Comparison of ENCODE assay signal across 8 cellular contexts in genomic region chr1:25616080-25616931, GRCh38. TPM values are rescaled to one million over a fixed set of nuclear protein-coding genes. Genes with fewer than 3 reads are reported as not detected.
DNase-seq lines count a peak whose midpoint lies in the region; ATAC-seq and TF ChIP-seq lines count a peak whose summit lies in the region.

TSS of gene MAN1C1 (plus strand) at chr1:25616791. CDS start at chr1:25617798, 1,007 bp downstream.

- peak within 1 kb of the TSS; percentile 51 for H3K4me3 ChIP-seq in fibroblast of pulmonary artery (replicated peaks; ENCODE audit: low read depth, low read length)

- TF ChIP-seq CTCF in fibroblast of pulmonary artery (IDR thresholded peaks at IDR 0.05; ENCODE audit: low read length, missing control alignments) = peak; percentile 15

- H3K27me3 Mint-ChIP-seq in activated T-helper 2 cell treated with anti-CD3 and anti-CD28 coated beads, Interferon-gamma antibody, Interleukin-2, Interleukin-4, amounts not matched to agents 10 μg/mL and 5 μg/mL and 100 μg/mL, durations not matched to agents 14 hours and 24 hours and 36 hours (ENCODE audit: low read depth) = peaks cover 72% of the 10 kb centered on the region
- H3K27me3 Mint-ChIP-seq in naive thymus-derived CD8-positive, alpha-beta T cell = peaks cover 0 to 5% (median 0%) of the 10 kb centered on the region in 5 donors

- POLR2A ChIA-PET in naive thymus-derived CD8-positive, alpha-beta T cell (lab: Charles Lee) = interaction anchor here (0.6 to 8.6 kb wide), 23 partner anchors 9 to 204 kb away, joined by 3 to 91 read pairs (median 4); partner anchors contain the start of gene MTFR1L

- intact Hi-C loops in activated T-helper 2 cell treated with anti-CD3 and anti-CD28 coated beads, Interferon-gamma antibody, Interleukin-2, Interleukin-4, amounts not matched to agents 10 μg/mL and 5 μg/mL and 100 μg/mL, durations not matched to agents 14 hours and 24 hours and 36 hours (cut with micrococcal nuclease) = no loop called here

- H3K27ac Mint-ChIP-seq in activated T-helper 2 cell treated with anti-CD3 and anti-CD28 coated beads, Interferon-gamma antibody, Interleukin-2, Interleukin-4, amounts not matched to agents 10 μg/mL and 5 μg/mL and 100 μg/mL, durations not matched to agents 14 hours and 24 hours and 36 hours = no peak within 1 kb of the TSS
- H3K27ac Mint-ChIP-seq in naive thymus-derived CD8-positive, alpha-beta T cell = peak within 1 kb of the TSS; percentile 42 to 91 (median 82)

- TF ChIP-seq EP300 in Ishikawa (IDR thresholded peaks at IDR 0.05; ENCODE audit: borderline replicate concordance) = no peak

- DNase-seq in Caki2 (ENCODE audit: low read depth) (peak; percentile 85), RKO (ENCODE audit: low spot score) (peak; percentile 88), fibroblast of pulmonary artery (ENCODE audit: low read depth) (peak; percentile 77)
- DNase-seq in activated T-helper 2 cell treated with anti-CD3 and anti-CD28 coated beads, Interferon-gamma antibody, Interleukin-2, Interleukin-4, amounts not matched to agents 10 μg/mL and 5 μg/mL and 100 μg/mL, durations not matched to agents 14 hours and 24 hours and 36 hours (ENCODE audit: low spot score) = peak; percentile 80
- peak; percentile 70 to 90 (median 83) for DNase-seq in naive thymus-derived CD8-positive, alpha-beta T cell
- peak; percentile 71 for DNase-seq in stimulated activated naive CD4-positive, alpha-beta T cell treated with Interleukin-2 at 50 U/mL for 16 hours (lab: John Stamatoyannopoulos, UW)

- in situ Hi-C loops in Caki2 (cut with HindIII; ENCODE audit: low pct_unique_long_range_greater_than_20kb, low sequenced_read_pairs) = no loop called here

- peak within 1 kb of the TSS; percentile 50 for H3K4me3 Mint-ChIP-seq in activated T-helper 2 cell treated with anti-CD3 and anti-CD28 coated beads, Interferon-gamma antibody, Interleukin-2, Interleukin-4, amounts not matched to agents 10 μg/mL and 5 μg/mL and 100 μg/mL, durations not matched to agents 14 hours and 24 hours and 36 hours (ENCODE audit: low read depth)
- H3K4me3 Mint-ChIP-seq in naive thymus-derived CD8-positive, alpha-beta T cell = peak within 1 kb of the TSS; percentile 69 to 99 (median 84)

- H3K36me3 Mint-ChIP-seq in activated T-helper 2 cell treated with anti-CD3 and anti-CD28 coated beads, Interferon-gamma antibody, Interleukin-2, Interleukin-4, amounts not matched to agents 10 μg/mL and 5 μg/mL and 100 μg/mL, durations not matched to agents 14 hours and 24 hours and 36 hours (ENCODE audit: low read depth) = no peaks in the 10 kb centered on the region
- H3K36me3 Mint-ChIP-seq in naive thymus-derived CD8-positive, alpha-beta T cell = no peaks in the 10 kb centered on the region

- H3K4me1 Mint-ChIP-seq in activated T-helper 2 cell treated with anti-CD3 and anti-CD28 coated beads, Interferon-gamma antibody, Interleukin-2, Interleukin-4, amounts not matched to agents 10 μg/mL and 5 μg/mL and 100 μg/mL, durations not matched to agents 14 hours and 24 hours and 36 hours (ENCODE audit: low read depth) = peaks cover 47% of the 10 kb centered on the region
- peaks cover 39 to 54% (median 51%) of the 10 kb centered on the region in 4 donors for H3K4me1 Mint-ChIP-seq in naive thymus-derived CD8-positive, alpha-beta T cell

- no peaks in the 10 kb centered on the region for H3K9me3 Mint-ChIP-seq in activated T-helper 2 cell treated with anti-CD3 and anti-CD28 coated beads, Interferon-gamma antibody, Interleukin-2, Interleukin-4, amounts not matched to agents 10 μg/mL and 5 μg/mL and 100 μg/mL, durations not matched to agents 14 hours and 24 hours and 36 hours
- H3K9me3 Mint-ChIP-seq in naive thymus-derived CD8-positive, alpha-beta T cell = no peaks in the 10 kb centered on the region

- TF ChIP-seq RAD21 in Ishikawa (IDR thresholded peaks at IDR 0.05; ENCODE audit: low read depth) = no peak

- peak; percentile 51 for ATAC-seq in GM21423 (IDR thresholded peaks at IDR 0.05; ENCODE audit: unreplicated experiment)
- ATAC-seq in naive thymus-derived CD8-positive, alpha-beta T cell = peak; percentile 62 to 65

TF ChIP-seq in Ishikawa, 13 proteins besides CTCF, POLR2A, EP300 and RAD21:
- no peak for TF ChIP-seq CREB1 (IDR thresholded peaks at IDR 0.05; ENCODE audit: low read depth)
- no peak for TF ChIP-seq YY1 (IDR thresholded peaks at IDR 0.05; ENCODE audit: low read depth)
- no peak for TF ChIP-seq REST (IDR thresholded peaks at IDR 0.05; ENCODE audit: low read depth)
- TF ChIP-seq MAX (IDR thresholded peaks at IDR 0.05) = peak; percentile 25
- TF ChIP-seq CEBPB (IDR thresholded peaks at IDR 0.05) = no peak
- no peak for TF ChIP-seq TCF12 (IDR thresholded peaks at IDR 0.05; ENCODE audit: low read depth)
- no peak for TF ChIP-seq USF1 (IDR thresholded peaks at IDR 0.05)
- 0 out of 2 replicates have a peak, but pooled peaks have one; percentile 55 for TF ChIP-seq NFIC (IDR thresholded peaks at IDR 0.05)
- TF ChIP-seq TEAD4 (IDR thresholded peaks at IDR 0.05) = no peak
- TF ChIP-seq FOXM1 (IDR thresholded peaks at IDR 0.05; ENCODE audit: borderline replicate concordance, low read depth) = no peak
- peak; percentile 80 for TF ChIP-seq EGR1 (IDR thresholded peaks at IDR 0.05)
- TF ChIP-seq ZBTB7A (IDR thresholded peaks at IDR 0.05; ENCODE audit: low read depth) = peak; percentile 89
- TF ChIP-seq TAF1 (IDR thresholded peaks at IDR 0.05; ENCODE audit: low read depth) = peak; percentile 44; the same call in 1 of the 2 replicates

RNA-seq across cellular contexts. Expression of gene MAN1C1, which starts in this region (rescaled TPM):
- total RNA-seq in Caki2 (2014; rRNA removed; shearing (Covaris generic); ENCODE audit: low replicate concordance) = not detected in 2 replicates
- total RNA-seq in activated T-helper 2 cell treated with anti-CD3 and anti-CD28 coated beads, Interferon-gamma antibody, Interleukin-2, Interleukin-4, amounts not matched to agents 10 μg/mL and 5 μg/mL and 100 μg/mL, durations not matched to agents 14 hours and 24 hours and 36 hours = 4.1 and 5.0 TPM in 2 replicates
- 10 to 100 TPM; 46.0 to 47.2 TPM for total RNA-seq in naive thymus-derived CD8-positive, alpha-beta T cell
- 10 to 100 TPM; 11.3 to 48.3 (median 11.7) TPM for polyA plus RNA-seq in naive thymus-derived CD8-positive, alpha-beta T cell

Comparison
In these comparisons a context has a peak if more than half of its experiments do, and no peak if none do; other contexts are left out.
1. Peak in every context shown above with its lines: DNase-seq, ATAC-seq and H3K4me3 ChIP-seq.
2. Peak in DNase-seq in Caki2; RNA of the gene not detected or under 1 TPM.